In the genomic region with DNA sequence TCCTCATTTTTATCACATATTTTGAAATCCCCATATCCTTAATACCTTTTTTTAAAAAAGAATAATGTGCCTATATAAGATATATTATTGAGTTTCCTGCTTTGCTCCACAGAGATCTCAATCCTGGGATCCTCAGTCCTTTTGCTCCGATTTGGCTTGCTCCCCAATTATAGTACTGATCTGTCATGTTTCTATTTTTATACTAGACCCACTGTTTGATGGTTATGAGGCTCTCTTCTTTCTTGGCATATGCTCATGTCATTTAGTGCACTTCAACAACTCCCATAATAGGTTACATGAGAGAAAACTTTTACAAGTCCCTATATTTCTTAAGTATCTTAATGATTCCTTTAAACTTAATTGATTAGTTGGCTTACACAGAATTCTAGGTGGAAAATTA, we compare ENCODE assay signal across 21 cellular contexts.
DNase-seq lines count a peak whose midpoint lies in the region; ATAC-seq and TF ChIP-seq lines count a peak whose summit lies in the region.
"Had no signal": no experiment of that assay in that cellular context is flagged by ENCODE, and none has a peak within 500 bp of the region (broad histone marks: within the 10 kb centered on the region; RNA-seq: fewer than 3 reads in every experiment).

No MANE protein-coding gene starts in this region.

- WGBS in heart right ventricle, 2 donors = 9 to 34% methylated on average over 1 of the region's 1 CpG
- WGBS in right cardiac atrium = 46% methylated on average over 1 of the region's 1 CpG

- DNase-seq in NCI-H510A treated with DMSO at 0.1 percent for 48 hours (lab: John Stamatoyannopoulos, UW) (peak; percentile 3), NCI-H510A (lab: John Stamatoyannopoulos, UW) (no peak), heart right ventricle (peak in 1 of 2 donors; percentile 5), right atrium auricular region (ENCODE audit: low spot score) (no peak), NCI-H446 treated with DMSO at 0.1 percent for 48 hours (lab: John Stamatoyannopoulos, UW) (peak; percentile 83), right cardiac atrium (no peak), DMS153 treated with DMSO at 0.1 percent for 48 hours (lab: John Stamatoyannopoulos, UW; ENCODE audit: unreplicated experiment) (no peak), NCI-H187 treated with DMSO at 0.1 percent for 48 hours (lab: John Stamatoyannopoulos, UW) (no peak)
- DNase-seq: Caco-2; CD4-positive, CD25-positive, alpha-beta regulatory T cell; CD8-positive, alpha-beta T cell; DMS153; DMS79; EL; GDM1; GM23248; H7; HCEC 1CT had no signal

- H3K4me3 ChIP-seq in heart right ventricle (no peak overlapping the region), right atrium auricular region (no peak overlapping the region), right cardiac atrium (ENCODE audit: low read length) (no peak overlapping the region)
- H3K4me3 ChIP-seq: BLaER1, GM12878, GM23248 had no signal

- ATAC-seq in heart right ventricle = peak in 7 of 8 donors; percentile 71 to 87 (median 77)
- peak; percentile 39 to 64 for ATAC-seq in right cardiac atrium
- ATAC-seq: CD8-positive, alpha-beta T cell; GM12878 had no signal

- no peak for TF ChIP-seq CTCF in heart right ventricle (IDR thresholded peaks at IDR 0.05)
- TF ChIP-seq CTCF in right atrium auricular region (IDR thresholded peaks at IDR 0.05) = no peak

- H3K36me3 ChIP-seq in heart right ventricle = no peaks in the 10 kb centered on the region
- H3K36me3 ChIP-seq in right atrium auricular region = no peaks in the 10 kb centered on the region
- H3K36me3 ChIP-seq: BLaER1 had no signal

- no peak overlapping the region for H3K27ac ChIP-seq in heart right ventricle
- no peak overlapping the region for H3K27ac ChIP-seq in right atrium auricular region
- no peak overlapping the region for H3K27ac ChIP-seq in right cardiac atrium (ENCODE audit: low read length)
- H3K27ac ChIP-seq: BLaER1, C4-2B, GM23248 had no signal

- intact Hi-C loops in heart right ventricle (cut with DNase I) = no loop called here
- intact Hi-C loops in right cardiac atrium (cut with DNase I) = no loop called here

- H3K27me3 ChIP-seq in heart right ventricle (no peaks in the 10 kb centered on the region), right atrium auricular region (no peaks in the 10 kb centered on the region), right cardiac atrium (ENCODE audit: control insufficient read depth, insufficient read depth) (no peaks in the 10 kb centered on the region)
- H3K27me3 ChIP-seq: BLaER1 had no signal

- H3K4me1 ChIP-seq in heart right ventricle (peaks cover 0 to 8% (median 0%) of the 10 kb centered on the region in 9 donors), right atrium auricular region (no peaks in the 10 kb centered on the region), right cardiac atrium (ENCODE audit: control insufficient read depth, insufficient read depth, low read length) (no peaks in the 10 kb centered on the region)
- H3K4me1 ChIP-seq: BLaER1, Caco-2 had no signal

- H3K9me3 ChIP-seq in heart right ventricle (no peaks in the 10 kb centered on the region), right atrium auricular region (no peaks in the 10 kb centered on the region), right cardiac atrium (ENCODE audit: control insufficient read depth, low read length) (no peaks in the 10 kb centered on the region)
- H3K9me3 ChIP-seq: BLaER1, Caco-2 had no signal

Comparison
In these comparisons a context has a peak if more than half of its experiments do, and no peak if none do; other contexts are left out.
1. DNase-seq: peak in NCI-H510A treated with DMSO at 0.1 percent for 48 hours (single experiment) and NCI-H446 treated with DMSO at 0.1 percent for 48 hours (single experiment); none in NCI-H510A (single experiment), right atrium auricular region (single experiment), right cardiac atrium (0 of 3), DMS153 treated with DMSO at 0.1 percent for 48 hours (single experiment) and NCI-H187 treated with DMSO at 0.1 percent for 48 hours (single experiment).